Comparison of ENCODE assay signal across 17 cellular contexts in genomic region chr1:42431514-42431913, GRCh38. TPM values are rescaled to one million over a fixed set of nuclear protein-coding genes. Genes with fewer than 3 reads are reported as not detected.
DNase-seq lines count a peak whose midpoint lies in the region; ATAC-seq, FAIRE-seq and TF ChIP-seq lines count a peak whose summit lies in the region.
"Had no signal": no experiment of that assay in that cellular context is flagged by ENCODE, and none has a peak within 500 bp of the region (broad histone marks: within the 10 kb centered on the region; RNA-seq: fewer than 3 reads in every experiment).

No MANE protein-coding gene starts in this region.

- intact Hi-C loops in right lobe of liver (cut with DNase I): no loop called here

- no peaks in the 10 kb centered on the region for H3K79me2 ChIP-seq in hepatocyte

- H3K27ac ChIP-seq in hepatocyte (peak overlapping the region; percentile 80), right lobe of liver (peak overlapping the region in 1 of 3 donors; percentile 9), small intestine (ENCODE audit: low read depth in 1 of 2, low read length in 1 of 2) (peak overlapping the region in 1 of 2 donors; percentile 54)
- H3K27ac ChIP-seq: BLaER1 treated with 17β-estradiol and CSF1 and Interleukin-3, amounts not matched to agents 10 nM and 100 nM had no signal

- H3K27ac Mint-ChIP-seq in osteocyte (ENCODE audit: unreplicated experiment): no peak overlapping the region
- H3K27ac Mint-ChIP-seq: CD4-positive, CD25-positive, alpha-beta regulatory T cell; HFFc6; IgD-negative memory B cell had no signal

- no peaks in the 10 kb centered on the region for H3K36me3 Mint-ChIP-seq in osteocyte (ENCODE audit: unreplicated experiment)
- H3K36me3 Mint-ChIP-seq: CD4-positive, CD25-positive, alpha-beta regulatory T cell; IgD-negative memory B cell had no signal

- TF ChIP-seq POLR2A in right lobe of liver (IDR thresholded peaks at IDR 0.05): no peak

- DNase-seq in HuH-7 (ENCODE audit: low spot score) (peak; percentile 10), hepatocyte (ENCODE audit: low spot score) (peak; percentile 48), right lobe of liver (peak in 1 of 3 donors; percentile 71), small intestine (peak; percentile 74), osteocyte (ENCODE audit: extremely low spot score, unreplicated experiment) (no peak), NCI-H446 (lab: John Stamatoyannopoulos, UW) (no peak), HCEC 1CT (no peak)
- DNase-seq: ACHN; CD4-positive, CD25-positive, alpha-beta regulatory T cell; DMS53; GF-D8; HFFc6 had no signal

- no peaks in the 10 kb centered on the region for H3K9me3 ChIP-seq in hepatocyte (ENCODE audit: low read depth)
- no peaks in the 10 kb centered on the region for H3K9me3 ChIP-seq in right lobe of liver
- no peaks in the 10 kb centered on the region for H3K9me3 ChIP-seq in small intestine (ENCODE audit: control insufficient read depth, low read depth)
- H3K9me3 ChIP-seq: BLaER1 treated with 17β-estradiol and CSF1 and Interleukin-3, amounts not matched to agents 10 nM and 100 nM; HAP-1 had no signal

- no peak overlapping the region for H3K4me3 Mint-ChIP-seq in osteocyte (ENCODE audit: unreplicated experiment)
- H3K4me3 Mint-ChIP-seq: CD4-positive, CD25-positive, alpha-beta regulatory T cell; HFFc6; IgD-negative memory B cell had no signal

- FAIRE-seq in small intestine (lab: Jason Lieb, UNC): no peak
- FAIRE-seq: H1 had no signal

- no peaks in the 10 kb centered on the region for H3K4me1 Mint-ChIP-seq in osteocyte (ENCODE audit: unreplicated experiment)
- H3K4me1 Mint-ChIP-seq: CD4-positive, CD25-positive, alpha-beta regulatory T cell; IgD-negative memory B cell had no signal

- H3K27me3 Mint-ChIP-seq in osteocyte (ENCODE audit: unreplicated experiment): peaks cover 18% of the 10 kb centered on the region
- H3K27me3 Mint-ChIP-seq: IgD-negative memory B cell had no signal

- peak; percentile 85 to 97 (median 92) for ATAC-seq in right lobe of liver

- WGBS in hepatocyte (ENCODE audit: low lambda C conversion rate, missing lambda C conversion rate): 68% methylated on average over 3 of the region's 3 CpGs
- WGBS in right lobe of liver (ENCODE audit: insufficient coverage, low coverage, low lambda C conversion rate, missing lambda C conversion rate): 40% methylated on average over 3 of the region's 3 CpGs
- 28 to 57% (median 55%) methylated on average over 3 of the region's 3 CpGs for WGBS in small intestine, 3 donors

- H3K27me3 ChIP-seq in hepatocyte (no peaks in the 10 kb centered on the region), right lobe of liver (no peaks in the 10 kb centered on the region), small intestine (ENCODE audit: control insufficient read depth in 2 of 2, insufficient read depth in 2 of 2, low read length in 2 of 2) (no peaks in the 10 kb centered on the region)
- H3K27me3 ChIP-seq: BLaER1 treated with 17β-estradiol and CSF1 and Interleukin-3, amounts not matched to agents 10 nM and 100 nM had no signal

- H3K4me3 ChIP-seq in hepatocyte (no peak overlapping the region), right lobe of liver (no peak overlapping the region), small intestine (ENCODE audit: low read depth in 1 of 2, low read length in 2 of 2) (no peak overlapping the region)
- H3K4me3 ChIP-seq: BLaER1 treated with 17β-estradiol and CSF1 and Interleukin-3, amounts not matched to agents 10 nM and 100 nM; HAP-1 had no signal

- no peak overlapping the region for H2AFZ ChIP-seq in hepatocyte

- no peaks in the 10 kb centered on the region for H3K9me2 ChIP-seq in hepatocyte (replicated peaks; ENCODE audit: insufficient read depth)

- no peaks in the 10 kb centered on the region for H4K20me1 ChIP-seq in hepatocyte (ENCODE audit: insufficient read depth, poor library complexity, severe bottlenecking)
- H4K20me1 ChIP-seq: BLaER1 treated with 17β-estradiol and CSF1 and Interleukin-3, amounts not matched to agents 10 nM and 100 nM had no signal

- no peaks in the 10 kb centered on the region for H3K9me3 Mint-ChIP-seq in osteocyte (ENCODE audit: unreplicated experiment)
- H3K9me3 Mint-ChIP-seq: CD4-positive, CD25-positive, alpha-beta regulatory T cell; HFFc6 had no signal

- H3K4me1 ChIP-seq in hepatocyte (ENCODE audit: insufficient read depth) (peaks cover 8% of the 10 kb centered on the region), right lobe of liver (peaks cover 0 to 15% (median 6%) of the 10 kb centered on the region in 4 donors), small intestine (ENCODE audit: control insufficient read depth in 2 of 2, insufficient read depth in 1 of 2, low read depth in 1 of 2, low read length in 1 of 2) (no peaks in the 10 kb centered on the region)
- H3K4me1 ChIP-seq: HAP-1 had no signal

- H3K36me3 ChIP-seq in hepatocyte (replicated peaks; ENCODE audit: insufficient read depth, low read depth): no peaks in the 10 kb centered on the region
- no peaks in the 10 kb centered on the region for H3K36me3 ChIP-seq in right lobe of liver
- H3K36me3 ChIP-seq in small intestine (ENCODE audit: control insufficient read depth in 2 of 2, insufficient read depth in 2 of 2, low read length in 2 of 2): no peaks in the 10 kb centered on the region
- H3K36me3 ChIP-seq: BLaER1 treated with 17β-estradiol and CSF1 and Interleukin-3, amounts not matched to agents 10 nM and 100 nM; HAP-1 had no signal

- TF ChIP-seq CTCF in hepatocyte (IDR thresholded peaks at IDR 0.05; ENCODE audit: poor library complexity) (no peak), right lobe of liver (IDR thresholded peaks at IDR 0.05) (no peak), osteocyte (IDR thresholded peaks at IDR 0.05) (no peak)

- H3K4me2 ChIP-seq in hepatocyte: no peak overlapping the region

RNA-seq across cellular contexts. Expression of gene ZMYND12, which starts 24.3 kb away (rescaled TPM):
- total RNA-seq in hepatocyte (0.12 and 0.57 TPM in 2 replicates), right lobe of liver (1 to 10 TPM; 1.5 to 7.3 (median 2.6) TPM), osteocyte (0.31 and 0.40 TPM in 2 replicates)
- polyA plus RNA-seq in hepatocyte (0.74 and 0.87 TPM in 2 replicates), small intestine (1 to 10 TPM in 1 of 3 donors, under 1 TPM in 1, not detected in 1; 0.89 to 1.1 TPM)
- total RNA-seq: A172, H1 had no signal

RNA-seq across cellular contexts. Expression of gene PPCS, which starts 24.8 kb away (rescaled TPM):
- total RNA-seq in hepatocyte (79.0 and 86.3 TPM in 2 replicates), right lobe of liver (10 to 100 TPM; 36.3 to 44.1 (median 42.7) TPM), osteocyte (41.7 TPM in 2 replicates)
- polyA plus RNA-seq in hepatocyte (90.1 and 98.6 TPM in 2 replicates), small intestine (100 to 1,000 TPM in 2 of 3 donors, 10 to 100 TPM in 1; 85.0 to 175 (median 116) TPM)

RNA-seq across cellular contexts. Expression of gene CCDC30, which starts 31.6 kb away (rescaled TPM):
- total RNA-seq in hepatocyte: 1.8 and 12.9 TPM in 2 replicates
- polyA plus RNA-seq in hepatocyte: 1.9 and 2.6 TPM in 2 replicates
- 1 to 10 TPM in 3 of 6 experiments, under 1 TPM in 3; 0.37 to 1.4 (median 1.0) TPM for total RNA-seq in right lobe of liver
- under 1 TPM; 0.67 to 0.87 (median 0.81) TPM for polyA plus RNA-seq in small intestine
- total RNA-seq in osteocyte: 3.3 and 4.1 TPM in 2 replicates

RNA-seq across cellular contexts. Expression of gene RIMKLA, which starts 50.9 kb away (rescaled TPM):
- total RNA-seq in hepatocyte (1.1 and 1.4 TPM in 2 replicates), right lobe of liver (under 1 TPM; 0.02 to 0.95 (median 0.15) TPM), osteocyte (not detected in 2 replicates)
- polyA plus RNA-seq in hepatocyte (0.66 and 2.3 TPM in 2 replicates), small intestine (under 1 TPM; under 0.01 to 0.63 (median under 0.01) TPM)
- total RNA-seq: A172; CD4-positive, CD25-positive, alpha-beta regulatory T cell; HFFc6 had no signal
- polyA plus RNA-seq: IgD-negative memory B cell had no signal

Comparison
In these comparisons a context has a peak if more than half of its experiments do, and no peak if none do; other contexts are left out.
1. DNase-seq: peak in HuH-7 (single experiment), hepatocyte (single experiment) and small intestine (single experiment); none in osteocyte (single experiment), NCI-H446 (0 of 2) and HCEC 1CT (single experiment).